ENCODE assay signal across 10 cellular contexts in the genomic region with DNA sequence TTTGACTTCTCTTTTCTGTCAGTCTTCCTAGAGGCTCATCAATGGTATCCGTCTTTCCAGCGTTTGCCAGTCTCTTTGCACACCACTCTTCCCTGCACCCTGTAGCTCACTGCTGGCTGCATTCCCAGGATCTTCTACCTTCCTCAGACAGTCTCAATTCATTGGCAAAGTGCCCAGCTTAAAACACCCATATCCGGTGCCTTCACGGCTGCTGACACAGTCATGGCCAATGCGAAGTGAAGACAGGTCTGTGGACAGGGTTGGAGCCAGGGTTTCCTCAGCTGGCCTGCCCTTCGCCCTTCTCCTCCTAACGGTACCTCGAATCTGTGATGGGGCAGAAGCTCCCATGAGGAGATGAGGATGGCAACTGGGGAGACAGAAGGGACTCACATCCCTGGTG. TPM values are rescaled to one million over a fixed set of nuclear protein-coding genes. Genes with fewer than 3 reads are reported as not detected.
A peak's percentile ranks its signal among the peaks of the same experiment; 100 is the strongest.
DNase-seq lines count a peak whose midpoint lies in the region; ATAC-seq and TF ChIP-seq lines count a peak whose summit lies in the region.
"Had no signal": no experiment of that assay in that cellular context is flagged by ENCODE, and none has a peak within 500 bp of the region (broad histone marks: within the 10 kb centered on the region; RNA-seq: fewer than 3 reads in every experiment).

No MANE protein-coding gene starts in this region.

- ATAC-seq in HG03469 (IDR thresholded peaks at IDR 0.05; ENCODE audit: unreplicated experiment) = no peak
- no peak for ATAC-seq in GM21515 (IDR thresholded peaks at IDR 0.05; ENCODE audit: unreplicated experiment)

- WGBS in lower leg skin, 2 donors = 46 to 51% methylated on average over 8 of the region's 8 CpGs

- no peak for TF ChIP-seq CTCF in lower leg skin (IDR thresholded peaks at IDR 0.05)

- intact Hi-C loops in lower leg skin (cut with DNase I; ENCODE audit: low total_unique reads) = no loop called here

- H3K4me3 ChIP-seq in lower leg skin (ENCODE audit: low read depth, poor library complexity, severe bottlenecking) = no peak overlapping the region

- no peak for TF ChIP-seq POLR2A in lower leg skin (IDR thresholded peaks at IDR 0.05)

- DNase-seq in DMS 273 (lab: John Stamatoyannopoulos, UW; ENCODE audit: unreplicated experiment) (peak; percentile 85), NCI-H2029 treated with DMSO at 0.1 percent for 48 hours (lab: John Stamatoyannopoulos, UW) (peak; percentile 99), astrocyte of the hippocampus (ENCODE audit: low read depth, low spot score) (peak; percentile 55), kidney tubule cell (ENCODE audit: low spot score) (peak; percentile 93), lower leg skin (ENCODE audit: low spot score in 2 of 2) (no peak)
- no peak for DNase-seq in activated T-cell treated with anti-CD3 and anti-CD28 coated beads, Interleukin-2, amount 50 U/mL, for 1 hour
- DNase-seq: GDM1, T1000 had no signal

RNA-seq across cellular contexts. Expression of a gene that starts 36.1 kb away (rescaled TPM):
- total RNA-seq in lower leg skin = 1 to 10 TPM; 1.8 to 5.4 (median 2.5) TPM

RNA-seq across cellular contexts. Expression of a gene that starts 50.4 kb away (rescaled TPM):
- 1 to 10 TPM in 2 of 4 donors, under 1 TPM in 1, not detected in 1; 0.59 to 1.7 (median 1.3) TPM for total RNA-seq in lower leg skin

Comparison
In these comparisons a context has a peak if more than half of its experiments do, and no peak if none do; other contexts are left out.
1. DNase-seq: peak in DMS 273 (single experiment), NCI-H2029 treated with DMSO at 0.1 percent for 48 hours (single experiment), astrocyte of the hippocampus (single experiment) and kidney tubule cell (single experiment); none in activated T-cell treated with anti-CD3 and anti-CD28 coated beads, Interleukin-2, amount 50 U/mL, for 1 hour (single experiment) and lower leg skin (0 of 2).